Comparison of ENCODE assay signal across 14 cellular contexts in genomic region chr19:47803148-47803547, GRCh38. TPM values are rescaled to one million over a fixed set of nuclear protein-coding genes. Genes with fewer than 3 reads are reported as not detected.
"Had no signal": no experiment of that assay in that cellular context is flagged by ENCODE, and none has a peak within 500 bp of the region (broad histone marks: within the 10 kb centered on the region; RNA-seq: fewer than 3 reads in every experiment).

No MANE protein-coding gene starts in this region.

RNA-seq across cellular contexts. Expression of gene TPRX1, which starts 1.2 kb away (rescaled TPM):
- total RNA-seq: activated B cell treated with CpG ODN at 0.5 μM for 24 hours; activated CD4-positive, alpha-beta memory T cell treated with anti-CD3 and anti-CD28 coated beads for 36 hours; activated CD4-positive, alpha-beta memory T cell treated with anti-CD3 and anti-CD28 coated beads, Interleukin-2, amount 10 ng/mL, durations not matched to agents 7 days and 5 days; activated CD4-positive, alpha-beta T cell treated with anti-CD3 and anti-CD28 coated beads for 36 hours; activated CD4-positive, alpha-beta T cell treated with anti-CD3 and anti-CD28 coated beads, Interleukin-2, amount 10 ng/mL, durations not matched to agents 24 days and 14 days; activated CD4-positive, alpha-beta T cell treated with anti-CD3 and anti-CD28 coated beads, Interleukin-2, amount 10 ng/mL, durations not matched to agents 7 days and 5 days; activated CD8-positive, alpha-beta memory T cell treated with anti-CD3 and anti-CD28 coated beads for 36 hours; activated CD8-positive, alpha-beta memory T cell treated with anti-CD3 and anti-CD28 coated beads, Interleukin-2, amount 10 ng/mL, durations not matched to agents 7 days and 5 days; activated CD8-positive, alpha-beta T cell treated with anti-CD3 and anti-CD28 coated beads for 36 hours; activated CD8-positive, alpha-beta T cell treated with anti-CD3 and anti-CD28 coated beads, Interleukin-2, amount 10 ng/mL, durations not matched to agents 7 days and 5 days; T-cell; T-helper 1 cell treated with Interleukin-12 subunit alpha and Interleukin-12 subunit beta and Interleukin-4 antibody, amounts not matched to agents 30 ng/mL and 1 ng/mL, for 36 hours; T-helper 17 cell; T-helper 2 cell treated with Interferon-gamma antibody and Interleukin-4, amounts not matched to agents 100 ng/mL and 5 ng/mL, for 36 hours had no signal

RNA-seq across cellular contexts. Expression of gene CRX, which starts 18.6 kb away (rescaled TPM):
- total RNA-seq: activated B cell treated with CpG ODN at 0.5 μM for 24 hours; activated CD4-positive, alpha-beta memory T cell treated with anti-CD3 and anti-CD28 coated beads for 36 hours; activated CD4-positive, alpha-beta memory T cell treated with anti-CD3 and anti-CD28 coated beads, Interleukin-2, amount 10 ng/mL, durations not matched to agents 7 days and 5 days; activated CD4-positive, alpha-beta T cell treated with anti-CD3 and anti-CD28 coated beads for 36 hours; activated CD4-positive, alpha-beta T cell treated with anti-CD3 and anti-CD28 coated beads, Interleukin-2, amount 10 ng/mL, durations not matched to agents 24 days and 14 days; activated CD4-positive, alpha-beta T cell treated with anti-CD3 and anti-CD28 coated beads, Interleukin-2, amount 10 ng/mL, durations not matched to agents 7 days and 5 days; activated CD8-positive, alpha-beta memory T cell treated with anti-CD3 and anti-CD28 coated beads for 36 hours; activated CD8-positive, alpha-beta memory T cell treated with anti-CD3 and anti-CD28 coated beads, Interleukin-2, amount 10 ng/mL, durations not matched to agents 7 days and 5 days; activated CD8-positive, alpha-beta T cell treated with anti-CD3 and anti-CD28 coated beads for 36 hours; activated CD8-positive, alpha-beta T cell treated with anti-CD3 and anti-CD28 coated beads, Interleukin-2, amount 10 ng/mL, durations not matched to agents 7 days and 5 days; T-cell; T-helper 1 cell treated with Interleukin-12 subunit alpha and Interleukin-12 subunit beta and Interleukin-4 antibody, amounts not matched to agents 30 ng/mL and 1 ng/mL, for 36 hours; T-helper 17 cell; T-helper 2 cell treated with Interferon-gamma antibody and Interleukin-4, amounts not matched to agents 100 ng/mL and 5 ng/mL, for 36 hours had no signal

RNA-seq across cellular contexts. Expression of gene TPRX2, which starts 55.9 kb away (rescaled TPM):
- total RNA-seq: activated B cell treated with CpG ODN at 0.5 μM for 24 hours; activated CD4-positive, alpha-beta memory T cell treated with anti-CD3 and anti-CD28 coated beads for 36 hours; activated CD4-positive, alpha-beta memory T cell treated with anti-CD3 and anti-CD28 coated beads, Interleukin-2, amount 10 ng/mL, durations not matched to agents 7 days and 5 days; activated CD4-positive, alpha-beta T cell treated with anti-CD3 and anti-CD28 coated beads for 36 hours; activated CD4-positive, alpha-beta T cell treated with anti-CD3 and anti-CD28 coated beads, Interleukin-2, amount 10 ng/mL, durations not matched to agents 24 days and 14 days; activated CD4-positive, alpha-beta T cell treated with anti-CD3 and anti-CD28 coated beads, Interleukin-2, amount 10 ng/mL, durations not matched to agents 7 days and 5 days; activated CD8-positive, alpha-beta memory T cell treated with anti-CD3 and anti-CD28 coated beads for 36 hours; activated CD8-positive, alpha-beta memory T cell treated with anti-CD3 and anti-CD28 coated beads, Interleukin-2, amount 10 ng/mL, durations not matched to agents 7 days and 5 days; activated CD8-positive, alpha-beta T cell treated with anti-CD3 and anti-CD28 coated beads for 36 hours; activated CD8-positive, alpha-beta T cell treated with anti-CD3 and anti-CD28 coated beads, Interleukin-2, amount 10 ng/mL, durations not matched to agents 7 days and 5 days; T-cell; T-helper 1 cell treated with Interleukin-12 subunit alpha and Interleukin-12 subunit beta and Interleukin-4 antibody, amounts not matched to agents 30 ng/mL and 1 ng/mL, for 36 hours; T-helper 17 cell; T-helper 2 cell treated with Interferon-gamma antibody and Interleukin-4, amounts not matched to agents 100 ng/mL and 5 ng/mL, for 36 hours had no signal
